10 cellular contexts compared by ENCODE assay signal in genomic region chr5:141485305-141486055, GRCh38. TPM values are rescaled to one million over a fixed set of nuclear protein-coding genes. Genes with fewer than 3 reads are reported as not detected.
DNase-seq lines count a peak whose midpoint lies in the region; ATAC-seq, FAIRE-seq and TF ChIP-seq lines count a peak whose summit lies in the region.
"Had no signal": no experiment of that assay in that cellular context is flagged by ENCODE, and none has a peak within 500 bp of the region (broad histone marks: within the 10 kb centered on the region; RNA-seq: fewer than 3 reads in every experiment).

No MANE protein-coding gene starts in this region.

- H3K9me3 ChIP-seq in astrocyte (ENCODE audit: insufficient read depth, low read depth, low read length) (no peaks in the 10 kb centered on the region), iPS-18a (ENCODE audit: control insufficient read depth, low read depth, low read length) (no peaks in the 10 kb centered on the region), smooth muscle cell (replicated peaks; ENCODE audit: low read depth) (no peaks in the 10 kb centered on the region)

- H3K36me3 Mint-ChIP-seq in activated CD4-positive, alpha-beta T cell treated with anti-CD3 and anti-CD28 coated beads, Interleukin-2, amount 10 ng/mL, durations not matched to agents 24 days and 14 days (ENCODE audit: low read depth) = no peaks in the 10 kb centered on the region
- peaks cover 42% of the 10 kb centered on the region for H3K36me3 Mint-ChIP-seq in astrocyte (ENCODE audit: low read depth, unreplicated experiment)

- no peaks in the 10 kb centered on the region for H3K4me1 Mint-ChIP-seq in activated CD4-positive, alpha-beta T cell treated with anti-CD3 and anti-CD28 coated beads, Interleukin-2, amount 10 ng/mL, durations not matched to agents 24 days and 14 days
- H3K4me1 Mint-ChIP-seq in astrocyte (ENCODE audit: low read depth, unreplicated experiment) = peaks cover 40% of the 10 kb centered on the region

- peak overlapping the region; percentile 49 for H3K4me3 ChIP-seq in astrocyte (ENCODE audit: insufficient read depth, low read depth, low read length)
- peak overlapping the region; percentile 91 for H3K4me3 ChIP-seq in iPS-18a (ENCODE audit: low read length)
- H3K4me3 ChIP-seq in smooth muscle cell = peak overlapping the region; percentile 46

- no peaks in the 10 kb centered on the region for H3K9me3 Mint-ChIP-seq in activated CD4-positive, alpha-beta T cell treated with anti-CD3 and anti-CD28 coated beads, Interleukin-2, amount 10 ng/mL, durations not matched to agents 24 days and 14 days
- no peaks in the 10 kb centered on the region for H3K9me3 Mint-ChIP-seq in astrocyte (ENCODE audit: unreplicated experiment)

- H3K36me3 ChIP-seq in astrocyte (ENCODE audit: insufficient read depth, low read length) = no peaks in the 10 kb centered on the region
- H3K36me3 ChIP-seq in iPS-18a (ENCODE audit: control insufficient read depth, low read depth, low read length) = peaks cover 5% of the 10 kb centered on the region
- no peaks in the 10 kb centered on the region for H3K36me3 ChIP-seq in smooth muscle cell (ENCODE audit: low read depth)

- H3K27ac ChIP-seq in astrocyte (ENCODE audit: low read depth, low read length) (no peak overlapping the region), iPS-18a (ENCODE audit: low read length) (no peak overlapping the region), smooth muscle cell (ENCODE audit: low read depth) (no peak overlapping the region)

- peak overlapping the region; percentile 23 for H3K9ac ChIP-seq in astrocyte (ENCODE audit: low read length)
- H3K9ac ChIP-seq in iPS-18a (ENCODE audit: low read length) = peak overlapping the region; percentile 56
- no peak overlapping the region for H3K9ac ChIP-seq in smooth muscle cell (ENCODE audit: low read depth)

- peaks cover 76% of the 10 kb centered on the region for H3K79me2 ChIP-seq in astrocyte (ENCODE audit: insufficient read depth, low read length)
- H3K79me2 ChIP-seq in smooth muscle cell (ENCODE audit: low read depth) = peaks cover 54% of the 10 kb centered on the region

- H3K4me2 ChIP-seq in astrocyte (ENCODE audit: low read length) (peak overlapping the region; percentile 83), smooth muscle cell (peak overlapping the region; percentile 83)

- H3K27me3 ChIP-seq in astrocyte (ENCODE audit: insufficient read depth, low read length) (no peaks in the 10 kb centered on the region), iPS-18a (ENCODE audit: control insufficient read depth, insufficient read depth, low read length) (peaks cover 19% of the 10 kb centered on the region), smooth muscle cell (ENCODE audit: low read depth) (no peaks in the 10 kb centered on the region)

- H4K20me1 ChIP-seq in astrocyte (ENCODE audit: insufficient read depth, low read length) (peaks cover 93% of the 10 kb centered on the region), smooth muscle cell (ENCODE audit: low read depth) (peaks cover 99% of the 10 kb centered on the region)

- peaks cover 28% of the 10 kb centered on the region for H3K4me1 ChIP-seq in astrocyte (ENCODE audit: insufficient read depth, low read length)
- peaks cover 23% of the 10 kb centered on the region for H3K4me1 ChIP-seq in iPS-18a (ENCODE audit: control insufficient read depth, low read depth, low read length)
- H3K4me1 ChIP-seq in smooth muscle cell (ENCODE audit: low read depth) = peaks cover 12% of the 10 kb centered on the region

- H2AFZ ChIP-seq in astrocyte (ENCODE audit: low read depth, low read length) (no peak overlapping the region), smooth muscle cell (ENCODE audit: low read depth) (no peak overlapping the region)

- 58% methylated on average over 39 of the region's 39 CpGs for WGBS in smooth muscle cell (ENCODE audit: low lambda C conversion rate)

- intact Hi-C loops in activated CD4-positive, alpha-beta T cell treated with anti-CD3 and anti-CD28 coated beads, Interleukin-2, amount 10 ng/mL, durations not matched to agents 24 days and 14 days (cut with micrococcal nuclease) = no loop called here

- H3K27me3 Mint-ChIP-seq in activated CD4-positive, alpha-beta T cell treated with anti-CD3 and anti-CD28 coated beads, Interleukin-2, amount 10 ng/mL, durations not matched to agents 24 days and 14 days = peaks cover 63% of the 10 kb centered on the region
- H3K27me3 Mint-ChIP-seq in astrocyte (ENCODE audit: low read depth, unreplicated experiment) = no peaks in the 10 kb centered on the region

- TF ChIP-seq CTCF in astrocyte (IDR thresholded peaks at IDR 0.05; ENCODE audit: insufficient read depth, low read depth, low read length) = no peak
- no peak for TF ChIP-seq CTCF in smooth muscle cell (IDR thresholded peaks at IDR 0.05; ENCODE audit: borderline replicate concordance, insufficient read depth, poor library complexity, severe bottlenecking)

- H3K27ac Mint-ChIP-seq in activated CD4-positive, alpha-beta T cell treated with anti-CD3 and anti-CD28 coated beads, Interleukin-2, amount 10 ng/mL, durations not matched to agents 24 days and 14 days = no peak overlapping the region
- no peak overlapping the region for H3K27ac Mint-ChIP-seq in astrocyte (ENCODE audit: unreplicated experiment)

- H3F3A ChIP-seq in smooth muscle cell (ENCODE audit: low read depth) = peaks cover 17% of the 10 kb centered on the region

- no peak for FAIRE-seq in astrocyte (lab: Jason Lieb, UNC)
- FAIRE-seq: TTC549 had no signal

- no peak for ATAC-seq in GM21367 (IDR thresholded peaks at IDR 0.05; ENCODE audit: unreplicated experiment)

- H3K4me3 Mint-ChIP-seq in activated CD4-positive, alpha-beta T cell treated with anti-CD3 and anti-CD28 coated beads, Interleukin-2, amount 10 ng/mL, durations not matched to agents 24 days and 14 days = no peak overlapping the region
- H3K4me3 Mint-ChIP-seq in astrocyte (ENCODE audit: unreplicated experiment) = peak overlapping the region; percentile 75

- DNase-seq in activated CD4-positive, alpha-beta T cell treated with anti-CD3 and anti-CD28 coated beads, Interleukin-2, amount 10 ng/mL, durations not matched to agents 24 days and 14 days = peak; percentile 52
- no peak for DNase-seq in activated CD4-positive, alpha-beta T cell treated with anti-CD3 and anti-CD28 coated beads, Interleukin-2, amount 50 U/mL, for 4 hours
- DNase-seq in astrocyte (ENCODE audit: low read depth) (no peak), smooth muscle cell (lab: John Stamatoyannopoulos, UW; ENCODE audit: unreplicated experiment) (no peak), NOMO-1 (lab: John Stamatoyannopoulos, UW; ENCODE audit: unreplicated experiment in 2 of 2) (no peak), NAMALWA (ENCODE audit: low spot score) (no peak)
- DNase-seq: AML-193 had no signal

RNA-seq across cellular contexts. Expression of gene PCDHGC4, which starts 0.7 kb away (rescaled TPM):
- total RNA-seq in activated CD4-positive, alpha-beta T cell treated with anti-CD3 and anti-CD28 coated beads, Interleukin-2, amount 10 ng/mL, durations not matched to agents 24 days and 14 days = not detected in 2 replicates
- 6.6 and 7.4 TPM in 2 replicates for total RNA-seq in astrocyte
- 1.2 and 3.8 TPM in 2 replicates for total RNA-seq in smooth muscle cell
- 0.12 and 0.16 TPM in 2 replicates for polyA plus RNA-seq in smooth muscle cell

RNA-seq across cellular contexts. Expression of gene PCDHGC5, which starts 3.4 kb away (rescaled TPM):
- not detected in 2 replicates for total RNA-seq in activated CD4-positive, alpha-beta T cell treated with anti-CD3 and anti-CD28 coated beads, Interleukin-2, amount 10 ng/mL, durations not matched to agents 24 days and 14 days
- total RNA-seq in astrocyte (7.7 and 10.9 TPM in 2 replicates), smooth muscle cell (1.8 and 3.4 TPM in 2 replicates)
- polyA plus RNA-seq in smooth muscle cell = 1.5 and 3.3 TPM in 2 replicates

RNA-seq across cellular contexts. Expression of gene PCDHGC3, which starts 9.7 kb away (rescaled TPM):
- 0.24 and 0.58 TPM in 2 replicates for total RNA-seq in activated CD4-positive, alpha-beta T cell treated with anti-CD3 and anti-CD28 coated beads, Interleukin-2, amount 10 ng/mL, durations not matched to agents 24 days and 14 days
- 84.7 and 100.0 TPM in 2 replicates for total RNA-seq in astrocyte
- total RNA-seq in smooth muscle cell = 38.2 and 50.3 TPM in 2 replicates
- 98.4 and 111 TPM in 2 replicates for polyA plus RNA-seq in smooth muscle cell

RNA-seq across cellular contexts. Expression of gene PCDHGA12, which starts 55.2 kb away (rescaled TPM):
- 0.12 and 0.16 TPM in 2 replicates for total RNA-seq in activated CD4-positive, alpha-beta T cell treated with anti-CD3 and anti-CD28 coated beads, Interleukin-2, amount 10 ng/mL, durations not matched to agents 24 days and 14 days
- total RNA-seq in astrocyte (1.2 and 1.6 TPM in 2 replicates), smooth muscle cell (1.7 and 4.5 TPM in 2 replicates)
- 0.42 and 0.86 TPM in 2 replicates for polyA plus RNA-seq in smooth muscle cell

Comparison
In these comparisons a context has a peak if more than half of its experiments do, and no peak if none do; other contexts are left out.
1. RNA of gene PCDHGC3, which starts 9.7 kb away (total RNA-seq): 84.7 to 100.0 TPM in astrocyte and 38.2 to 50.3 TPM in smooth muscle cell; 0.24 to 0.58 TPM in activated CD4-positive, alpha-beta T cell treated with anti-CD3 and anti-CD28 coated beads, Interleukin-2, amount 10 ng/mL, durations not matched to agents 24 days and 14 days; every median in the first group is over 10 times any median in the second.
2. Peak in every context shown above with its lines, with median percentiles within 50 percentile points of each other: H3K4me3 ChIP-seq.